Comparison of ENCODE assay signal across 14 cellular contexts in the genomic region with DNA sequence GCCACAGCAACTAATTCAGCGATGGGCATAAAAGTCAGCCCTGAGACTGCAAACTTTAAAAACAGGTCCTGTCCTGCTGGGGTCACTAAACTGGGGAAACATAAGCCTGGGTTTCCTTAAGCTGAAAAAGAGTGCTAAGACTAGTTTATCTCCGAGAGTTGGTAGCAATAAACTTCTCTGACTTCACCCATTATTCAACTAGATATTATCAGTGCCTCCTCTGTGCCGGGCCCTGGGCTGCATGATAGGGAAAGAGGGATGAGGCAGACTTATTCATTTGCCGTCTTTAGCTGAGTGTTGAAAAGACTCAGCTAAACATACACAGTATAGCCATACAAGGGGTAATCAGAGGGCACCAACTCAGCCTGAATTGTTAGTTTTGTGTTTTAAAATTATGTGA. TPM values are rescaled to one million over a fixed set of nuclear protein-coding genes. Genes with fewer than 3 reads are reported as not detected.
DNase-seq lines count a peak whose midpoint lies in the region; ATAC-seq, FAIRE-seq and TF ChIP-seq lines count a peak whose summit lies in the region.
"Had no signal": no experiment of that assay in that cellular context is flagged by ENCODE, and none has a peak within 500 bp of the region (broad histone marks: within the 10 kb centered on the region; RNA-seq: fewer than 3 reads in every experiment).

No MANE protein-coding gene starts in this region.

- BruUV-seq in mammary epithelial cell (replicated peaks; lab: Mats Ljungman, UMichigan), result no TSS peak
- TSS peak; percentile 5 for BruUV-seq in K562 (replicated peaks; lab: Mats Ljungman, UMichigan)

- no peaks in the 10 kb centered on the region for H3K27me3 Mint-ChIP-seq in WTC11 (ENCODE audit: low read depth)
- H3K27me3 Mint-ChIP-seq: CD4-positive, CD25-positive, alpha-beta regulatory T cell had no signal

- H3K9ac ChIP-seq in mammary epithelial cell (ENCODE audit: insufficient read depth, low read length) (no peak overlapping the region), K562 (ENCODE audit: insufficient read depth in 1 of 2, low read depth in 2 of 2, low read length in 2 of 2) (no peak overlapping the region), keratinocyte (ENCODE audit: control insufficient read depth, extremely low read depth, insufficient read depth, low read length) (no peak overlapping the region)
- H3K9ac ChIP-seq: BLaER1 had no signal

- TF ChIP-seq EP300 in K562 (IDR thresholded peaks at IDR 0.05; ENCODE audit: low read length), result 0 out of 2 replicates have a peak, but pooled peaks have one; percentile 10

- no peak for TF ChIP-seq RAD21 in K562 (CRISPR knock-in tag; conservative IDR thresholded peaks at IDR 0.05 in 1 of 2, IDR thresholded peaks at IDR 0.05 in 1 of 2)

- H3K27ac Mint-ChIP-seq in WTC11, result no peak overlapping the region

- WGBS in mammary epithelial cell (ENCODE audit: low coverage, missing lambda C conversion rate), result 99% methylated on average over 4 of the region's 4 CpGs
- WGBS in K562 (ENCODE audit: insufficient coverage, low coverage, missing lambda C conversion rate), result 35% methylated on average over 4 of the region's 4 CpGs

- FAIRE-seq in K562 (lab: Jason Lieb, UNC) (no peak), keratinocyte (lab: Jason Lieb, UNC) (no peak)

- no peaks in the 10 kb centered on the region for H3K27me3 ChIP-seq in mammary epithelial cell (ENCODE audit: insufficient read depth, low read length)
- no peaks in the 10 kb centered on the region for H3K27me3 ChIP-seq in breast epithelium
- no peaks in the 10 kb centered on the region for H3K27me3 ChIP-seq in K562 (ENCODE audit: control insufficient read depth in 2 of 2, insufficient read depth in 2 of 2, low read length in 2 of 2)
- H3K27me3 ChIP-seq in keratinocyte (ENCODE audit: control insufficient read depth, extremely low read depth, insufficient read depth, low read length), result no peaks in the 10 kb centered on the region
- H3K27me3 ChIP-seq: BLaER1 had no signal

- H3K9me3 ChIP-seq in mammary epithelial cell (replicated peaks; ENCODE audit: insufficient read depth, low read length), result no peaks in the 10 kb centered on the region
- H3K9me3 ChIP-seq in breast epithelium, result no peaks in the 10 kb centered on the region
- no peaks in the 10 kb centered on the region for H3K9me3 ChIP-seq in K562 (replicated peaks; ENCODE audit: control insufficient read depth, insufficient read depth, low read depth, low read length)
- H3K9me3 ChIP-seq in keratinocyte (ENCODE audit: control insufficient read depth, low read depth, low read length), result no peaks in the 10 kb centered on the region
- H3K9me3 ChIP-seq: BLaER1 had no signal

- POLR2A ChIA-PET in K562 (lab: Yijun Ruan, JAX) (interaction anchor here (0.7 to 8.3 kb wide), 4 partner anchors 8 to 63 kb away, joined by 3 to 95 read pairs (median 4); no protein-coding TSS in a partner anchor), WTC11 (lab: Charles Lee) (no interaction called here)

- ATAC-seq in K562, result peak; percentile 41
- ATAC-seq in HG03196 (IDR thresholded peaks at IDR 0.05; ENCODE audit: unreplicated experiment), result no peak
- no peak for ATAC-seq in WTC11
- ATAC-seq: HCT116 had no signal

- CTCF ChIA-PET in mammary epithelial cell (lab: Charles Lee; ENCODE audit: low non-redundant PET) (no interaction called here), K562 (lab: Yijun Ruan, JAX; ENCODE audit: low intra/inter-chr PET ratio) (no interaction called here), WTC11 (lab: Charles Lee) (no interaction called here)

- H3K9me3 Mint-ChIP-seq in WTC11, result no peaks in the 10 kb centered on the region
- H3K9me3 Mint-ChIP-seq: CD4-positive, CD25-positive, alpha-beta regulatory T cell had no signal

- H3K4me1 ChIP-seq in mammary epithelial cell (ENCODE audit: insufficient read depth, low read length), result peaks cover 55% of the 10 kb centered on the region
- H3K4me1 ChIP-seq in breast epithelium, result peaks cover 0 to 21% of the 10 kb centered on the region in 2 donors
- H3K4me1 ChIP-seq in K562 (replicated peaks in 1 of 2; ENCODE audit: control insufficient read depth in 2 of 2, insufficient read depth in 2 of 2, low read length in 2 of 2), result peaks cover 7 to 44% of the 10 kb centered on the region in 2 experiments
- H3K4me1 ChIP-seq in keratinocyte (ENCODE audit: control insufficient read depth, extremely low read depth, insufficient read depth, low read length), result peaks cover 40% of the 10 kb centered on the region

- peaks cover 30% of the 10 kb centered on the region for H3K4me1 Mint-ChIP-seq in WTC11

- TF ChIP-seq CTCF in mammary epithelial cell (conservative IDR thresholded peaks at IDR 0.05 in 1 of 2, IDR thresholded peaks at IDR 0.05 in 1 of 2; ENCODE audit: extremely low read depth in 1 of 2, insufficient read depth in 1 of 2, low read depth in 1 of 2, low read length in 2 of 2) (no peak), breast epithelium (IDR thresholded peaks at IDR 0.05) (no peak), K562 (IDR thresholded peaks at IDR 0.05 in 2 of 3, conservative IDR thresholded peaks at IDR 0.05 in 1 of 3; ENCODE audit: insufficient read depth in 2 of 3, low read depth in 1 of 3, low read length in 3 of 3) (no peak), keratinocyte (optimal IDR thresholded peaks at IDR 0.05 in 1 of 3, IDR thresholded peaks at IDR 0.05 in 1 of 3, conservative IDR thresholded peaks at IDR 0.05 in 1 of 3; ENCODE audit: extremely low read depth in 1 of 3, insufficient read depth in 2 of 3, low read length in 3 of 3) (no peak), WTC11 (IDR thresholded peaks at IDR 0.05) (no peak)

- H3K4me3 ChIP-seq in mammary epithelial cell (replicated peaks in 1 of 3; ENCODE audit: insufficient read depth in 1 of 3, low read depth in 2 of 3, low read length in 3 of 3), result no peak overlapping the region
- no peak overlapping the region for H3K4me3 ChIP-seq in breast epithelium
- H3K4me3 ChIP-seq in K562, result no peak overlapping the region
- H3K4me3 ChIP-seq in keratinocyte (ENCODE audit: control insufficient read depth in 2 of 3, extremely low read depth in 1 of 3, insufficient read depth in 2 of 3, low read depth in 1 of 3, low read length in 3 of 3), result no peak overlapping the region
- H3K4me3 ChIP-seq: BLaER1 had no signal

- H2AFZ ChIP-seq in mammary epithelial cell (ENCODE audit: low read depth, low read length) (no peak overlapping the region), K562 (ENCODE audit: low read depth, low read length) (no peak overlapping the region), keratinocyte (ENCODE audit: control insufficient read depth, low read length) (no peak overlapping the region)

- in situ Hi-C loops in mammary epithelial cell (cut with MboI; ENCODE audit: low sequenced_read_pairs in 2 of 2), result no loop called here
- in situ Hi-C loops in K562 (cut with MboI), result no loop called here

- dilution Hi-C loops in mammary epithelial cell (cut with HindIII; ENCODE audit: low sequenced_read_pairs) (no loop called here), keratinocyte (cut with MboI; ENCODE audit: extremely low pct_ligation_motif_present, low sequenced_read_pairs) (no loop called here)

- no peak overlapping the region for H3K4me2 ChIP-seq in mammary epithelial cell (ENCODE audit: insufficient read depth, low read depth, low read length)
- no peak overlapping the region for H3K4me2 ChIP-seq in K562 (ENCODE audit: insufficient read depth, low read length)
- no peak overlapping the region for H3K4me2 ChIP-seq in keratinocyte (ENCODE audit: control insufficient read depth, extremely low read depth, insufficient read depth, low read depth, low read length)
- H3K4me2 ChIP-seq: BLaER1 had no signal

- intact Hi-C loops in mammary epithelial cell (cut with micrococcal nuclease), result loop anchor here (1.0 kb wide), 1 partner anchor 11 kb away; no protein-coding TSS in a partner anchor
- intact Hi-C loops in breast epithelium (cut with DNase I; ENCODE audit: low total_unique reads), result no loop called here
- intact Hi-C loops in K562 (cut with micrococcal nuclease), result no loop called here

- H3K36me3 ChIP-seq in mammary epithelial cell (ENCODE audit: insufficient read depth, low read length), result peaks cover 7% of the 10 kb centered on the region
- no peaks in the 10 kb centered on the region for H3K36me3 ChIP-seq in breast epithelium
- H3K36me3 ChIP-seq in K562 (ENCODE audit: control insufficient read depth, insufficient read depth, low read length), result peaks cover 50% of the 10 kb centered on the region
- H3K36me3 ChIP-seq in keratinocyte (ENCODE audit: control insufficient read depth in 2 of 2, extremely low read depth in 1 of 2, insufficient read depth in 2 of 2, low read length in 2 of 2), result peaks cover 4 to 16% of the 10 kb centered on the region in 2 experiments

- TF ChIP-seq POLR2A in breast epithelium (IDR thresholded peaks at IDR 0.05) (no peak), K562 (conservative IDR thresholded peaks at IDR 0.05) (no peak)

- DNase-seq in mammary epithelial cell (no peak), breast epithelium (ENCODE audit: low spot score in 2 of 2) (no peak), K562 (ENCODE audit: extremely low read depth in 1 of 4, low spot score in 3 of 4) (peak in 2 of 4 experiments; percentile 37 to 42), keratinocyte (ENCODE audit: low read depth, low spot score) (no peak), WTC11 (ENCODE audit: low spot score) (no peak), HK-2 (ENCODE audit: unreplicated experiment) (no peak)
- DNase-seq: 8988T; AML-193; CD4-positive, CD25-positive, alpha-beta regulatory T cell; DMS53; GF-D8 had no signal

- H3K9me1 ChIP-seq in K562 (ENCODE audit: control insufficient read depth, insufficient read depth, low read length) (peaks cover 7% of the 10 kb centered on the region), keratinocyte (ENCODE audit: control insufficient read depth, extremely low read depth, insufficient read depth, low read length) (no peaks in the 10 kb centered on the region)

- peaks cover 8% of the 10 kb centered on the region for H3K36me3 Mint-ChIP-seq in WTC11

- no peaks in the 10 kb centered on the region for H4K20me1 ChIP-seq in mammary epithelial cell (ENCODE audit: insufficient read depth, low read length)
- peaks cover 52% of the 10 kb centered on the region for H4K20me1 ChIP-seq in K562 (replicated peaks; ENCODE audit: control insufficient read depth, insufficient read depth, low read length)
- no peaks in the 10 kb centered on the region for H4K20me1 ChIP-seq in keratinocyte (ENCODE audit: control insufficient read depth, extremely low read depth, insufficient read depth, low read length)
- H4K20me1 ChIP-seq: BLaER1 had no signal

- H3K79me2 ChIP-seq in mammary epithelial cell (ENCODE audit: insufficient read depth, low read length) (peaks cover 28% of the 10 kb centered on the region), K562 (ENCODE audit: control insufficient read depth, insufficient read depth, low read length) (peaks cover 3% of the 10 kb centered on the region; the same call in 2 of the 3 replicates), keratinocyte (ENCODE audit: control insufficient read depth, insufficient read depth, low read length) (no peaks in the 10 kb centered on the region)

- H3K27ac ChIP-seq in mammary epithelial cell (ENCODE audit: insufficient read depth, low read depth, low read length) (peak overlapping the region; percentile 94), breast epithelium (no peak overlapping the region), K562 (ENCODE audit: extremely low read depth, low read depth, low read length) (no peak overlapping the region), keratinocyte (ENCODE audit: control insufficient read depth, insufficient read depth, low read length) (peak overlapping the region; percentile 90)
- H3K27ac ChIP-seq: BLaER1 had no signal

- H3K4me3 Mint-ChIP-seq in WTC11, result no peak overlapping the region
- H3K4me3 Mint-ChIP-seq: CD4-positive, CD25-positive, alpha-beta regulatory T cell had no signal

RNA-seq across cellular contexts. Expression of gene AK2, which starts 33.0 kb away (rescaled TPM):
- total RNA-seq in mammary epithelial cell, result 100 to 1,000 TPM; 157 to 217 TPM
- 221 TPM for polyA plus RNA-seq in mammary epithelial cell
- 146 TPM for polyA minus RNA-seq in mammary epithelial cell
- total RNA-seq in breast epithelium, result 100 to 1,000 TPM; 124 to 483 (median 280) TPM
- 308 and 373 TPM in 2 replicates for total RNA-seq in K562 (2011; cell fraction: chromatin; rRNA removed; ENCODE audit: low replicate concordance)
- total RNA-seq in K562 (2011; cell fraction: nucleolus; rRNA removed), result 190 and 213 TPM in 2 replicates
- 283 and 338 TPM in 2 replicates for total RNA-seq in K562 (2011; cell fraction: nucleoplasm; rRNA removed)
- 349 and 444 TPM in 2 replicates for total RNA-seq in K562 (2014; rRNA removed)
- 456 and 483 TPM in 2 replicates for total RNA-seq in K562 (2014; rRNA removed; fragmentation: Illumina TruSeq; extraction: Trizol)
- total RNA-seq in K562 (2015; rRNA removed; fragmentation: Illumina TruSeq; extraction: Trizol), result 490 and 510 TPM in 2 replicates
- 509 and 517 TPM in 2 replicates for total RNA-seq in K562 (2021)
- polyA plus RNA-seq in K562 (2011; rRNA removed), result 447 and 549 TPM in 2 replicates
- 383 and 522 TPM in 2 replicates for polyA plus RNA-seq in K562 (2011; cell fraction: cytosol; rRNA removed)
- polyA plus RNA-seq in K562 (2011; cell fraction: nucleus; rRNA removed), result 310 and 377 TPM in 2 replicates
- polyA plus RNA-seq in K562 (2012), result 354 and 451 TPM in 2 replicates
- 802 and 1,050 TPM in 2 replicates for polyA plus RNA-seq in K562 (2014; fragmentation: Illumina TruSeq; extraction: Trizol)
- polyA plus RNA-seq in K562 (2014; fragmentation: Nextera tagmentation; extraction: Ambion mirVana), result 100 to 1,000 TPM; 105 to 140 TPM
- 512 and 577 TPM in 2 replicates for polyA plus RNA-seq in K562 (2014; rRNA removed)
- 247 and 258 TPM in 2 replicates for polyA minus RNA-seq in K562 (2011; rRNA and poly(A)+ RNA removed)
- polyA minus RNA-seq in K562 (2011; cell fraction: cytosol; rRNA and poly(A)+ RNA removed), result 169 and 177 TPM in 2 replicates
- 101 and 183 TPM in 2 replicates for polyA minus RNA-seq in K562 (2011; cell fraction: nucleus; rRNA and poly(A)+ RNA removed)
- 193 to 258 TPM (median 256 TPM) in 3 replicates for polyA plus RNA-seq in keratinocyte
- 68.5 TPM for polyA plus RNA-seq in keratinocyte (2011; ENCODE audit: low read depth)
- polyA plus RNA-seq in keratinocyte (2011; cell fraction: cytosol; rRNA removed), result 240 and 263 TPM in 2 replicates
- 231 and 290 TPM in 2 replicates for polyA plus RNA-seq in keratinocyte (2011; cell fraction: nucleus; rRNA removed)
- 163 and 201 TPM in 2 replicates for polyA plus RNA-seq in keratinocyte (2012; ENCODE audit: low replicate concordance)
- 43.8 to 97.5 TPM (median 91.4 TPM) in 3 replicates for polyA minus RNA-seq in keratinocyte
- 123 TPM for polyA minus RNA-seq in keratinocyte (2011; cell fraction: cytosol; rRNA and poly(A)+ RNA removed)
- polyA minus RNA-seq in keratinocyte (2011; cell fraction: nucleus; rRNA and poly(A)+ RNA removed), result 36.0 and 67.2 TPM in 2 replicates
- 124 to 132 TPM (median 130 TPM) in 3 replicates for total RNA-seq in WTC11 (2021)

RNA-seq across cellular contexts. Expression of gene RNF19B, which starts 39.0 kb away (rescaled TPM):
- total RNA-seq in mammary epithelial cell (10 to 100 TPM; 30.5 to 62.4 TPM), breast epithelium (10 to 100 TPM; 15.7 to 22.5 (median 16.7) TPM), K562 (2014; rRNA removed) (9.6 and 11.8 TPM in 2 replicates), K562 (2014; rRNA removed; fragmentation: Illumina TruSeq; extraction: Trizol) (9.1 and 10.2 TPM in 2 replicates), K562 (2015; rRNA removed; fragmentation: Illumina TruSeq; extraction: Trizol) (10.5 and 10.9 TPM in 2 replicates), K562 (2021) (14.9 TPM in 2 replicates), WTC11 (2021) (14.8 to 21.9 TPM (median 15.4 TPM) in 3 replicates)
- polyA plus RNA-seq in mammary epithelial cell (32.3 TPM), K562 (2011; rRNA removed) (10.2 and 14.3 TPM in 2 replicates), K562 (2014; fragmentation: Illumina TruSeq; extraction: Trizol) (14.1 and 14.6 TPM in 2 replicates), K562 (2014; fragmentation: Nextera tagmentation; extraction: Ambion mirVana) (1 to 10 TPM; 2.6 to 2.8 TPM), K562 (2014; rRNA removed) (10.1 and 11.6 TPM in 2 replicates), keratinocyte (31.8 to 48.3 TPM (median 33.5 TPM) in 3 replicates)
- polyA minus RNA-seq in mammary epithelial cell (38.2 TPM), keratinocyte (31.8 to 54.8 TPM (median 49.1 TPM) in 3 replicates)
- 7.2 and 10.6 TPM in 2 replicates for total RNA-seq in K562 (2011; cell fraction: chromatin; rRNA removed; ENCODE audit: low replicate concordance)
- total RNA-seq in K562 (2011; cell fraction: nucleolus; rRNA removed), result 7.9 and 11.3 TPM in 2 replicates
- 6.7 and 7.8 TPM in 2 replicates for total RNA-seq in K562 (2011; cell fraction: nucleoplasm; rRNA removed)
- 9.9 and 11.1 TPM in 2 replicates for polyA plus RNA-seq in K562 (2011; cell fraction: cytosol; rRNA removed)
- 5.4 and 6.0 TPM in 2 replicates for polyA plus RNA-seq in K562 (2011; cell fraction: nucleus; rRNA removed)
- polyA plus RNA-seq in K562 (2012), result 12.3 and 15.2 TPM in 2 replicates
- 18.7 and 25.2 TPM in 2 replicates for polyA minus RNA-seq in K562 (2011; rRNA and poly(A)+ RNA removed)
- 7.8 and 11.6 TPM in 2 replicates for polyA minus RNA-seq in K562 (2011; cell fraction: cytosol; rRNA and poly(A)+ RNA removed)
- polyA minus RNA-seq in K562 (2011; cell fraction: nucleus; rRNA and poly(A)+ RNA removed), result 4.7 and 7.8 TPM in 2 replicates
- polyA plus RNA-seq in keratinocyte (2011; ENCODE audit: low read depth), result 18.9 TPM
- 31.1 and 31.5 TPM in 2 replicates for polyA plus RNA-seq in keratinocyte (2011; cell fraction: cytosol; rRNA removed)
- 26.6 and 29.0 TPM in 2 replicates for polyA plus RNA-seq in keratinocyte (2011; cell fraction: nucleus; rRNA removed)
- polyA plus RNA-seq in keratinocyte (2012; ENCODE audit: low replicate concordance), result 31.3 and 36.7 TPM in 2 replicates
- polyA minus RNA-seq in keratinocyte (2011; cell fraction: cytosol; rRNA and poly(A)+ RNA removed), result 45.1 TPM
- polyA minus RNA-seq in keratinocyte (2011; cell fraction: nucleus; rRNA and poly(A)+ RNA removed), result 20.4 and 24.8 TPM in 2 replicates

Comparison
In these comparisons a context has a peak if more than half of its experiments do, and no peak if none do; other contexts are left out.
1. H3K27ac ChIP-seq: peak in mammary epithelial cell (single experiment) and keratinocyte (single experiment); none in breast epithelium (0 of 2) and K562 (single experiment).